Comparison of ENCODE assay signal across 19 cellular contexts in the genomic region with DNA sequence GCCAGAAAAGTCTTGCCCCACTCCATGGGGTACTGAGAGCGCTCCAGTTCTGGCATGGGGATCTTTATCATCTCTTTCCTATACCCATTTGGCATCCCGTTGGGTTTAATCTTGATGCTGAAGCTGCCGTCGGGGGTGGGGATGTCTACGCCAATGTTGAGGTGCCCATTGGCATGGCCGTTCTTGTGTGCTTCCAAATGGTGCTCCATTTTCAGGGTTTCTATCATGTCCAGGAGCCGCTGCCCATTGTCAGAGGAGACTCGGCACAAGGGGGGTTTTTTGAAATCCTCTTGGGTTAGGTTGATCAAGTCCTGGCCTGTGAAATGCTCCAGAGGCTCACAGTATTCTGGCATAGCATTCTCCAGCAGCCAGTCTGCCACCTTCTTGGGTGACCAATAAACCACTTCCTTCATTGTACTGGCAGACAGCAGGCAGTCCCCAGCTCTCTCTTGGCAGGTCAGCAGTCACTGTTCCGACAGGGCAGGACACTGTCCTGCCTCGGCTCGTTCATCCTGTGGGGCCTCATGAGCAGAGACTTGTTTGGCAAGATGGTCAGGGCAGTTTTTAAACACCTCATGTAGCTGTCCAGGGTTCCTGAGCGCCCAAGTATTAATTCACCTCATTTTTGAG.
"Had no signal": no experiment of that assay in that cellular context is flagged by ENCODE, and none has a peak within 500 bp of the region (broad histone marks: within the 10 kb centered on the region; RNA-seq: fewer than 3 reads in every experiment).

No MANE protein-coding gene starts in this region.

- H3K9me3 ChIP-seq: SK-N-SH had no signal

- H3K27ac ChIP-seq: KMS-11, RWPE1 had no signal

- DNase-seq: Kasumi-1, MV-4-11, NCI-H1048, NCI-H1105, NCI-H1417, NCI-H1436 treated with DMSO at 0.1 percent for 48 hours, NCI-H1694, NCI-H187 treated with DMSO at 0.1 percent for 48 hours, NCI-H2029 treated with DMSO at 0.1 percent for 48 hours, NCI-H2227 treated with DMSO at 0.1 percent for 48 hours, NCI-H524, NCI-H526 treated with DMSO at 0.1 percent for 48 hours, NCI-H774, SHP77, SK-N-SH, SW 1271 had no signal

- ATAC-seq: Panc1 had no signal

- H3K9ac ChIP-seq: KMS-11, SK-N-SH had no signal

- H3K4me2 ChIP-seq: KMS-11, SK-N-SH had no signal
